In the genomic region with DNA sequence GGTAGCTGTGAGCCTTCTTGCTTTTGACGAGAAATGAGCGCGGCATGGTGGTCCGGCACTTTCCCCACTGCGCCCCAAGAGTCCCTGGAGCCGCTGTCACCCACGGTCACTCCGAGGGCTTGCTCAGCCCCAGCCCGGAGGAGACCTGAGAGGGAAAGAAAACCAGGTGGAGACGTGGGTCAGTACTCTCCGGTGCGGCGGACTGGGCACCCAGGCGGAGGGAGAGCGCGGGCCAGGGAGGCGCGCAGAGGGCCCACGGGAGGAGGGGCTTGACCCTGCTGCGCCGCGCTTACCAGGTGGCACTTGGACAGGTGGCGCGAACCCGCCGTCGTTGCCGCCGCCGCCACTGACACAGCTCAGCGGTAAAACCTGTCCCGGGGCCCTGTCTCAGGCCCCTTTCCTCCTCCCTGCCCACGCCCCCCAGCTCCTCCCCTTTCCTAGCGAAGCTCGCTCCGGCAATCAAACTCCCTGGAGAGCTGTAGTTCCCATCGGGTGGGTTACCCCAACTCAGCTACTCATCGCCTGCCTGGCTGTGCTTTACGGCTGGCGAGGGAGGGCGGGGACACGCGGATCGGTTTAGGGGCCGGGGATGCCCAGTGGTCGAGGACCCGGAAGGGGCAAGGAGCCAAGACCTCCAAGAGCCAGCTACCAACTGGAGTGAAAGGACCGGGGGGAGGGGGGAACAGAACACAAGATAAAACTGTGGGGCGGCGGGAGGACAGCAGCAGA, we compare ENCODE assay signal across 8 cellular contexts. TPM values are rescaled to one million over a fixed set of nuclear protein-coding genes. Genes with fewer than 3 reads are reported as not detected.
DNase-seq lines count a peak whose midpoint lies in the region; ATAC-seq and TF ChIP-seq lines count a peak whose summit lies in the region.

No MANE protein-coding gene starts in this region.

- DNase-seq in cardiac muscle cell (ENCODE audit: low read depth in 1 of 2, low spot score in 1 of 2) (peak in 1 of 2 donors; percentile 21), right atrium auricular region (ENCODE audit: low spot score) (no peak), NT2/D1 (ENCODE audit: low read depth, low spot score) (no peak), left kidney (ENCODE audit: low read depth, low spot score) (peak; percentile 53), AG08395 (ENCODE audit: low spot score) (no peak), GOT3 (lab: John Stamatoyannopoulos, UW) (no peak)
- peak; percentile 74 to 77 for DNase-seq in activated T-cell treated with anti-CD3 and anti-CD28 coated beads, Interleukin-2, amount 50 U/mL, for 72 hours
- DNase-seq in stimulated activated CD8-positive, alpha-beta memory T cell treated with anti-CD3 and anti-CD28 coated beads, Interleukin-12 subunit alpha, Interleukin-12 subunit beta, amount 100 ng/mL, for 4 hours (ENCODE audit: low read depth) = peak; percentile 58

- no peaks in the 10 kb centered on the region for H3K27me3 Mint-ChIP-seq in activated T-cell treated with anti-CD3 and anti-CD28 coated beads, Interleukin-2, amount 50 U/mL, for 72 hours (ENCODE audit: low read depth)

- no peak overlapping the region for H3K27ac ChIP-seq in cardiac muscle cell
- no peak overlapping the region for H3K27ac ChIP-seq in right atrium auricular region

- peaks cover 23 to 45% of the 10 kb centered on the region in 2 donors for H3K36me3 Mint-ChIP-seq in activated T-cell treated with anti-CD3 and anti-CD28 coated beads, Interleukin-2, amount 50 U/mL, for 72 hours (ENCODE audit: insufficient read depth in 2 of 2)

- ATAC-seq in activated T-cell treated with anti-CD3 and anti-CD28 coated beads, Interleukin-2, amount 50 U/mL, for 72 hours (replicated peaks in 1 of 2) = peak; percentile 4 to 25

- peaks cover 35% of the 10 kb centered on the region for H3K4me1 Mint-ChIP-seq in activated T-cell treated with anti-CD3 and anti-CD28 coated beads, Interleukin-2, amount 50 U/mL, for 72 hours (ENCODE audit: low read depth)

- H3K27me3 ChIP-seq in cardiac muscle cell = peaks cover 100% of the 10 kb centered on the region
- H3K27me3 ChIP-seq in right atrium auricular region = peaks cover 33 to 56% of the 10 kb centered on the region in 2 donors
- peaks cover 100% of the 10 kb centered on the region for H3K27me3 ChIP-seq in NT2/D1 (ENCODE audit: insufficient read depth, insufficient read length)

- no peaks in the 10 kb centered on the region for H3K9me3 Mint-ChIP-seq in activated T-cell treated with anti-CD3 and anti-CD28 coated beads, Interleukin-2, amount 50 U/mL, for 72 hours

- H3K9ac ChIP-seq in NT2/D1 (ENCODE audit: insufficient read length, low read depth) = peak overlapping the region; percentile 24

- H3K9me3 ChIP-seq in cardiac muscle cell (ENCODE audit: low read depth) = no peaks in the 10 kb centered on the region
- no peaks in the 10 kb centered on the region for H3K9me3 ChIP-seq in right atrium auricular region
- H3K9me3 ChIP-seq in NT2/D1 (ENCODE audit: insufficient read depth, low read length) = no peaks in the 10 kb centered on the region

- H3K4me1 ChIP-seq in cardiac muscle cell (ENCODE audit: low read depth) (peaks cover 19% of the 10 kb centered on the region), right atrium auricular region (peaks cover 0 to 68% of the 10 kb centered on the region in 2 donors), NT2/D1 (ENCODE audit: insufficient read depth, insufficient read length) (peaks cover 32% of the 10 kb centered on the region)

- TF ChIP-seq CTCF in cardiac muscle cell (IDR thresholded peaks at IDR 0.05; ENCODE audit: low read depth, low read length) (no peak), right atrium auricular region (IDR thresholded peaks at IDR 0.05) (no peak)

- peak overlapping the region; percentile 89 to 99 for H3K4me3 Mint-ChIP-seq in activated T-cell treated with anti-CD3 and anti-CD28 coated beads, Interleukin-2, amount 50 U/mL, for 72 hours

- H3K36me3 ChIP-seq in cardiac muscle cell (no peaks in the 10 kb centered on the region), right atrium auricular region (no peaks in the 10 kb centered on the region), NT2/D1 (ENCODE audit: insufficient read depth, insufficient read length, low read length) (no peaks in the 10 kb centered on the region)

- peak overlapping the region; percentile 92 for H3K27ac Mint-ChIP-seq in activated T-cell treated with anti-CD3 and anti-CD28 coated beads, Interleukin-2, amount 50 U/mL, for 72 hours

- H3K4me3 ChIP-seq in cardiac muscle cell = peak overlapping the region; percentile 23
- peak overlapping the region in 1 of 2 donors; percentile 58 for H3K4me3 ChIP-seq in right atrium auricular region
- H3K4me3 ChIP-seq in NT2/D1 (ENCODE audit: insufficient read length, low read depth) = peak overlapping the region; percentile 46

RNA-seq across cellular contexts. Expression of gene GFI1, which starts 3.1 kb away (rescaled TPM):
- total RNA-seq in cardiac muscle cell = 0.12 and 0.32 TPM in 2 replicates
- polyA plus RNA-seq in cardiac muscle cell = not detected in 2 replicates
- 1 to 10 TPM in 1 of 2 donors, under 1 TPM in 1; 0.30 to 1.1 TPM for total RNA-seq in right atrium auricular region
- total RNA-seq in activated T-cell treated with anti-CD3 and anti-CD28 coated beads, Interleukin-2, amount 50 U/mL, for 72 hours = 100 to 1,000 TPM in 1 of 2 donors, 10 to 100 TPM in 1; 96.5 to 117 TPM

Comparison
In these comparisons a context has a peak if more than half of its experiments do, and no peak if none do; other contexts are left out.
1. DNase-seq: peak in activated T-cell treated with anti-CD3 and anti-CD28 coated beads, Interleukin-2, amount 50 U/mL, for 72 hours (2 of 2), left kidney (single experiment) and stimulated activated CD8-positive, alpha-beta memory T cell treated with anti-CD3 and anti-CD28 coated beads, Interleukin-12 subunit alpha, Interleukin-12 subunit beta, amount 100 ng/mL, for 4 hours (single experiment); none in right atrium auricular region (single experiment), NT2/D1 (single experiment), AG08395 (single experiment) and GOT3 (single experiment).
2. RNA of gene GFI1, which starts 3.1 kb away (total RNA-seq): 96.5 to 117 TPM in activated T-cell treated with anti-CD3 and anti-CD28 coated beads, Interleukin-2, amount 50 U/mL, for 72 hours; 0.30 to 1.1 TPM in right atrium auricular region and 0.12 to 0.32 TPM in cardiac muscle cell; every median in the first group is over 10 times any median in the second.